In the genomic region with DNA sequence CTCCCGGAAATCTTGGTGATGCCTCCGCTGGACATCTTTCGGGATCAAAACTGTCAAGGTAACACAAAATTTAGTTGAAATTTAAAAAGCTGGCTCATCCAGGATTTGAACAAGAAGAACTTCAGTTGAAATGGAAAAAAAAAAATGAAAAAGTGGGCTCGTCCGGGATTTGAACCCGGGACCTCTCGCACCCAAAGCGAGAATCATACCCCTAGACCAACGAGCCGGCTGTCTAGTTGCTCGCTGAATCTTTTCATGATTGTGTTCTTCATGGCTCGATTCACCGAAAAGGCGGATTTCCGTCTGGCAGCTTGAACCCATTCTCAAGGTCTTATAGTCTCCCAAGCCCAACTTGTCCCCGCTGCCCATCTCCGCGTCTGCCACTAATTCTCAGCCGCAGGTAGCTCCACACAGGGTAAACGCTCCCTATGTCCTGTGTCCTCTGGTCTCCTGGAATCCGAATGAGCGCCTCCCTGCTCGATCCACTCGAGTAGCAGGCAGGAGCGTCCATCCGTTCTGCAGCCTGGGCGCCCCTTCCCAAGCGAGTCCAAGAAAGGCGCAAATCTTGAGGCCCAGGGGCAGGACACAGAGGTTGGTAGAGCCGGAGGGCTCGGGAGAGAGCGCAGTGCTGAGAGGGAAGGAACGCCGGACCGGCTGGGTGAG, we compare ENCODE assay signal across 8 cellular contexts. TPM values are rescaled to one million over a fixed set of nuclear protein-coding genes. Genes with fewer than 3 reads are reported as not detected.
A peak's percentile ranks its signal among the peaks of the same experiment; 100 is the strongest.
DNase-seq lines count a peak whose midpoint lies in the region; ATAC-seq and FAIRE-seq lines count a peak whose summit lies in the region.

No MANE protein-coding gene starts in this region.

- H3K36me3 ChIP-seq in iPS DF 6.9 (ENCODE audit: control insufficient read depth, insufficient read depth, low read length) (no peaks in the 10 kb centered on the region), skeletal muscle satellite cell (ENCODE audit: insufficient read depth, low read length) (no peaks in the 10 kb centered on the region)

- peak overlapping the region; percentile 98 for H3K4me2 ChIP-seq in skeletal muscle satellite cell (ENCODE audit: low read length)

- H3K4me1 ChIP-seq in iPS DF 6.9 (ENCODE audit: control insufficient read depth, insufficient read depth, low read length) (peaks cover 3% of the 10 kb centered on the region; the same call in 1 of the 2 replicates), skeletal muscle satellite cell (ENCODE audit: control insufficient read depth, insufficient read depth, low read length) (peaks cover 25% of the 10 kb centered on the region)

- peak; percentile 84 for DNase-seq in EL
- peak; percentile 84 for DNase-seq in RCC 7860 (ENCODE audit: low spot score)
- no peak for DNase-seq in iPS DF 6.9 (ENCODE audit: low read depth, low spot score)
- DNase-seq in midbrain (lab: John Stamatoyannopoulos, UW), result no peak
- no peak for DNase-seq in NCI-H2081 treated with DMSO at 0.1 percent for 48 hours (lab: John Stamatoyannopoulos, UW)

- peaks cover 17% of the 10 kb centered on the region for H3K27me3 ChIP-seq in iPS DF 6.9 (ENCODE audit: control insufficient read depth, insufficient read depth, low read length)
- H3K27me3 ChIP-seq in skeletal muscle satellite cell (ENCODE audit: control insufficient read depth, insufficient read depth, low read length), result no peaks in the 10 kb centered on the region

- H3K9ac ChIP-seq in skeletal muscle satellite cell (ENCODE audit: low read depth, low read length), result peak overlapping the region; percentile 84

- peak; percentile 22 for FAIRE-seq in RCC 7860 (lab: Jason Lieb, UNC)

- WGBS in iPS DF 6.9 (ENCODE audit: insufficient coverage, insufficient read length), result no CpG with 5 or more reads among the region's 35 CpGs

- H3K27ac ChIP-seq in angular gyrus (ENCODE audit: low read depth, low read length) (peak overlapping the region; percentile 74), iPS DF 6.9 (ENCODE audit: low read length) (no peak overlapping the region)

- H3K9me3 ChIP-seq in iPS DF 6.9 (ENCODE audit: control insufficient read depth, insufficient read depth, low read length) (no peaks in the 10 kb centered on the region; the same call in 1 of the 2 replicates), skeletal muscle satellite cell (replicated peaks; ENCODE audit: low read length) (no peaks in the 10 kb centered on the region)

- ATAC-seq in HG03108 (IDR thresholded peaks at IDR 0.05; ENCODE audit: unreplicated experiment), result no peak

- peak overlapping the region; percentile 78 for H3K4me3 ChIP-seq in iPS DF 6.9 (ENCODE audit: low read length)
- peak overlapping the region; percentile 81 for H3K4me3 ChIP-seq in skeletal muscle satellite cell (ENCODE audit: low read length)

RNA-seq across cellular contexts. Expression of a gene that starts 16.2 kb away (rescaled TPM):
- total RNA-seq in skeletal muscle satellite cell (2012; rRNA removed), result 4.6 and 6.8 TPM in 2 replicates

RNA-seq across cellular contexts. Expression of a gene that starts 34.2 kb away (rescaled TPM):
- 11.4 and 12.5 TPM in 2 replicates for total RNA-seq in skeletal muscle satellite cell (2012; rRNA removed)

RNA-seq across cellular contexts. Expression of a gene that starts 41.4 kb away (rescaled TPM):
- not detected in 2 replicates for total RNA-seq in skeletal muscle satellite cell (2012; rRNA removed)

RNA-seq across cellular contexts. Expression of a gene that starts 54.9 kb away (rescaled TPM):
- total RNA-seq in skeletal muscle satellite cell (2012; rRNA removed), result 4,235 and 6,485 TPM in 2 replicates

RNA-seq across cellular contexts. Expression of a gene that starts 57.9 kb away (rescaled TPM):
- not detected in 2 replicates for total RNA-seq in skeletal muscle satellite cell (2012; rRNA removed)

Comparison
In these comparisons a context has a peak if more than half of its experiments do, and no peak if none do; other contexts are left out.
1. DNase-seq: peak in EL (single experiment) and RCC 7860 (single experiment); none in iPS DF 6.9 (single experiment), midbrain (single experiment) and NCI-H2081 treated with DMSO at 0.1 percent for 48 hours (single experiment).